In genomic region chr2:134583997-134584520, GRCh38 we compare ENCODE assay signal across 21 cellular contexts.
A peak's percentile ranks its signal among the peaks of the same experiment; 100 is the strongest.
DNase-seq lines count a peak whose midpoint lies in the region; ATAC-seq, FAIRE-seq and TF ChIP-seq lines count a peak whose summit lies in the region.
"Had no signal": no experiment of that assay in that cellular context is flagged by ENCODE, and none has a peak within 500 bp of the region (broad histone marks: within the 10 kb centered on the region; RNA-seq: fewer than 3 reads in every experiment).

No MANE protein-coding gene starts in this region.

- ATAC-seq in HG02973 (IDR thresholded peaks at IDR 0.05; ENCODE audit: unreplicated experiment), result no peak

- TF ChIP-seq EP300 in ovary (IDR thresholded peaks at IDR 0.05), result no peak

- peak; percentile 7 for DNase-seq in NCI-H1092 treated with DMSO at 0.1 percent for 48 hours (lab: John Stamatoyannopoulos, UW)
- DNase-seq in NCI-H1092 (lab: John Stamatoyannopoulos, UW), result no peak
- DNase-seq in GM12891 (ENCODE audit: insufficient read length, low spot score), result no peak
- DNase-seq in cerebellar cortex (ENCODE audit: low spot score), result peak; percentile 70
- DNase-seq in ovary, result peak in 3 of 5 donors; percentile 20 to 48 (median 24)
- DNase-seq in D341Med (ENCODE audit: low spot score), result no peak
- no peak for DNase-seq in anterior cingulate cortex (lab: John Stamatoyannopoulos, UW)
- DNase-seq: DMS 273 treated with DMSO at 0.1 percent for 48 hours, EL, H7, KBM-7, NCI-H1105, NCI-H1694 treated with DMSO at 0.1 percent for 48 hours, NCI-H2171, NCI-H510A, NCI-H82 had no signal

- no peaks in the 10 kb centered on the region for H3K36me3 ChIP-seq in ovary
- H3K36me3 ChIP-seq: BLaER1, SJSA1 had no signal

- no peak overlapping the region for H3K27ac ChIP-seq in ovary
- H3K27ac ChIP-seq: 22Rv1, BLaER1, RWPE1, SJSA1 had no signal

- no peaks in the 10 kb centered on the region for H3K27me3 ChIP-seq in ovary
- H3K27me3 ChIP-seq: BLaER1 had no signal

- TF ChIP-seq POLR2A in GM12891 (IDR thresholded peaks at IDR 0.05; ENCODE audit: low read depth, low read length) (no peak), ovary (IDR thresholded peaks at IDR 0.05) (no peak)

- intact Hi-C loops in ovary (cut with DNase I), result no loop called here

- peaks cover 0 to 7% of the 10 kb centered on the region in 2 donors for H3K9me3 ChIP-seq in ovary
- H3K9me3 ChIP-seq: SJSA1 had no signal

- H3K4me1 ChIP-seq in ovary (ENCODE audit: insufficient read depth), result peaks cover 2% of the 10 kb centered on the region
- H3K4me1 ChIP-seq: SJSA1 had no signal

- no peak for TF ChIP-seq CTCF in ovary (IDR thresholded peaks at IDR 0.05)

- FAIRE-seq in GM12891 (lab: Jason Lieb, UNC), result peak; percentile 52

- no peak overlapping the region for H3K4me3 ChIP-seq in ovary
- H3K4me3 ChIP-seq: BLaER1, SJSA1 had no signal

- 2 to 47% (median 10%) methylated on average over 2 of the region's 2 CpGs for WGBS in ovary, 3 donors

TF ChIP-seq in GM12891, 5 proteins besides CTCF, POLR2A, EP300 and RAD21:
- TF ChIP-seq PAX5 (IDR thresholded peaks at IDR 0.05; ENCODE audit: insufficient read depth, low read length, severe bottlenecking) (no peak), TAF1 (IDR thresholded peaks at IDR 0.05; ENCODE audit: low read depth, low read length) (no peak), SPI1 (IDR thresholded peaks at IDR 0.05; ENCODE audit: low read depth, low read length) (no peak), POLR2AphosphoS5 (IDR thresholded peaks at IDR 0.05; ENCODE audit: low read depth, low read length) (no peak), POU2F2 (IDR thresholded peaks at IDR 0.05; ENCODE audit: low read depth, low read length) (no peak)

Comparison
In these comparisons a context has a peak if more than half of its experiments do, and no peak if none do; other contexts are left out.
1. DNase-seq: peak in NCI-H1092 treated with DMSO at 0.1 percent for 48 hours (single experiment), cerebellar cortex (single experiment) and ovary (3 of 5); none in NCI-H1092 (single experiment), GM12891 (single experiment), D341Med (single experiment) and anterior cingulate cortex (0 of 58).